ENCODE assay signal across 8 cellular contexts in genomic region chr17:64020068-64020766, GRCh38. TPM values are rescaled to one million over a fixed set of nuclear protein-coding genes. Genes with fewer than 3 reads are reported as not detected.
DNase-seq lines count a peak whose midpoint lies in the region; ATAC-seq and TF ChIP-seq lines count a peak whose summit lies in the region.

Gene ICAM2, minus strand, starts transcription at chr17:64020633. Its CDS starts 13,942 bp downstream, at chr17:64006691.

- H3K9me2 ChIP-seq in Karpas-422 (replicated peaks; ENCODE audit: insufficient read depth, low read length): no peaks in the 10 kb centered on the region

- H4K20me1 ChIP-seq in Karpas-422 (ENCODE audit: insufficient read depth, low read depth, low read length): no peaks in the 10 kb centered on the region

- H3K4me3 ChIP-seq in Karpas-422 (ENCODE audit: low read length) (peak within 1 kb of the TSS; percentile 59; the same call in 1 of the 2 replicates), esophagus (ENCODE audit: low read depth in 1 of 2, low read length in 2 of 2) (peak within 1 kb of the TSS; percentile 8 to 37), upper lobe of right lung (peak within 1 kb of the TSS; percentile 50)

- H3K9ac ChIP-seq in Karpas-422 (ENCODE audit: low read length): peak within 1 kb of the TSS; percentile 62

- peak; percentile 62 for ATAC-seq in GM21447 (IDR thresholded peaks at IDR 0.05; ENCODE audit: unreplicated experiment)
- peak; percentile 89 for ATAC-seq in upper lobe of right lung

- H3K79me2 ChIP-seq in Karpas-422 (ENCODE audit: low read length): no peaks in the 10 kb centered on the region

- peak within 1 kb of the TSS; percentile 70 for H3K4me2 ChIP-seq in Karpas-422 (ENCODE audit: low read depth, low read length, poor library complexity, severe bottlenecking)

- H3K27me3 ChIP-seq in Karpas-422 (ENCODE audit: low read length): no peaks in the 10 kb centered on the region
- no peaks in the 10 kb centered on the region for H3K27me3 ChIP-seq in esophagus (ENCODE audit: control insufficient read depth in 1 of 2, insufficient read depth in 2 of 2, low read length in 2 of 2)
- H3K27me3 ChIP-seq in upper lobe of right lung: no peaks in the 10 kb centered on the region

- H3K27ac ChIP-seq in Karpas-422 (ENCODE audit: low read length) (no peak within 1 kb of the TSS), esophagus (ENCODE audit: low read depth in 2 of 2, low read length in 1 of 2) (peak within 1 kb of the TSS; percentile 69 to 70), upper lobe of right lung (peak within 1 kb of the TSS; percentile 72)

- DNase-seq in CMK (ENCODE audit: low read depth): peak; percentile 88
- peak; percentile 55 for DNase-seq in Karpas-422
- DNase-seq in activated CD8-positive, alpha-beta memory T cell treated with anti-CD3 and anti-CD28 coated beads for 1 hour (ENCODE audit: extremely low read depth in 1 of 2, low read depth in 1 of 2): peak; percentile 79 to 88
- no peak for DNase-seq in posterior vena cava (ENCODE audit: low spot score)
- DNase-seq in upper lobe of right lung: no peak
- DNase-seq in NCI-H510A (lab: John Stamatoyannopoulos, UW): no peak

- intact Hi-C loops in posterior vena cava (cut with DNase I) (loop anchor here (10.0 kb wide), 3 partner anchors 85 to 265 kb away; partner anchors contain the start of genes CD79B (in 1 of the 2), CSHL1 (in 1 of the 2) and GH1 (in 1 of the 2)), upper lobe of right lung (cut with DNase I) (loop anchor here (10.0 kb wide), 1 partner anchor 105 kb away; the partner anchor contains the start of genes CSHL1 and GH1)

- H3K9me3 ChIP-seq in Karpas-422 (ENCODE audit: low read length): no peaks in the 10 kb centered on the region
- H3K9me3 ChIP-seq in esophagus (ENCODE audit: control insufficient read depth in 2 of 2, insufficient read depth in 1 of 2, low read depth in 1 of 2, low read length in 1 of 2): no peaks in the 10 kb centered on the region
- no peaks in the 10 kb centered on the region for H3K9me3 ChIP-seq in upper lobe of right lung

- TF ChIP-seq CTCF in upper lobe of right lung (IDR thresholded peaks at IDR 0.05): no peak

- 17 to 20% methylated on average over 23 of the region's 23 CpGs for WGBS in esophagus, 2 donors

- H3K4me1 ChIP-seq in Karpas-422 (ENCODE audit: low read length): peaks cover 14% of the 10 kb centered on the region
- no peaks in the 10 kb centered on the region for H3K4me1 ChIP-seq in esophagus (ENCODE audit: control insufficient read depth in 2 of 2, insufficient read depth in 2 of 2, low read length in 1 of 2)
- H3K4me1 ChIP-seq in upper lobe of right lung: peaks cover 23% of the 10 kb centered on the region

- no peaks in the 10 kb centered on the region for H3K36me3 ChIP-seq in Karpas-422 (ENCODE audit: insufficient read depth, low read length)
- H3K36me3 ChIP-seq in esophagus (ENCODE audit: control insufficient read depth in 2 of 2, insufficient read depth in 2 of 2, low read length in 1 of 2): no peaks in the 10 kb centered on the region
- no peaks in the 10 kb centered on the region for H3K36me3 ChIP-seq in upper lobe of right lung

- peak within 1 kb of the TSS; percentile 86 for H2AFZ ChIP-seq in Karpas-422 (ENCODE audit: low read length)

RNA-seq across cellular contexts. Expression of gene ICAM2, which starts in this region (rescaled TPM):
- 4.4 and 12.1 TPM in 2 replicates for total RNA-seq in Karpas-422 (2014; rRNA removed; shearing (Covaris generic); ENCODE audit: low replicate concordance)
- 1 to 10 TPM; 4.2 to 8.9 TPM for polyA plus RNA-seq in esophagus
- total RNA-seq in posterior vena cava (10 to 100 TPM; 26.7 to 36.4 TPM), upper lobe of right lung (70.5 TPM)

Comparison
In these comparisons a context has a peak if more than half of its experiments do, and no peak if none do; other contexts are left out.
1. DNase-seq: peak in CMK (single experiment), Karpas-422 (single experiment) and activated CD8-positive, alpha-beta memory T cell treated with anti-CD3 and anti-CD28 coated beads for 1 hour (2 of 2); none in posterior vena cava (single experiment), upper lobe of right lung (single experiment) and NCI-H510A (single experiment).
2. Peak in every context shown above with its lines, with median percentiles within 50 percentile points of each other: H3K4me3 ChIP-seq.